In the genomic region with DNA sequence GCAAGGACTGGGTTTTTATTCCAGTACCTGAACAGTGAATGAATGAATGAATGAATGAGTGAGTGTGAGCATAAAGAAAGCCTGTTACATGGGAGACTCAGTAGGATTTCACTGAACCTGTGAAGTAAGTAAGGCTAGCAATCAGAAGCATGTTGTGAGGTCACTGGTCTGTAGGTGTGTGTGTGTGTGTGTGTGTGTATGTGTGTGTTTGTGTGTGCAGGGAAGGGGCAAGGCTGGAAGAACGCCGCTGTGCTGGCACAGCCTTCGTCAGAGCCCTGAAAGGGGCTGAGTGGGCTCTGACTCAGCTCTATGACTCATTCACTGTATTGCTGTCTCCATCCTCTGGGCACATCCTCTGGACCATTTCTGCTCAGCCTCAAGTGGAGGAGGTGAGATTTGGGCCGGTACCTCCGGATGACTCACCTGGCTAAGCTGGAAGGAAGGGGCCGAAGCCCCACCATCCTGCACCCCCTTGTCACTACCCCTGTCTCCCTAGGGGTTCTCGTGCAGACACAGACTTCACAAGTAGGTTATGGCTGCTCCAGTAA, we compare ENCODE assay signal across 9 cellular contexts. TPM values are rescaled to one million over a fixed set of nuclear protein-coding genes. Genes with fewer than 3 reads are reported as not detected.
DNase-seq lines count a peak whose midpoint lies in the region; ATAC-seq and TF ChIP-seq lines count a peak whose summit lies in the region.
"Had no signal": no experiment of that assay in that cellular context is flagged by ENCODE, and none has a peak within 500 bp of the region (broad histone marks: within the 10 kb centered on the region; RNA-seq: fewer than 3 reads in every experiment).

No MANE protein-coding gene starts in this region.

- H3K36me3 Mint-ChIP-seq in activated CD8-positive, alpha-beta memory T cell treated with anti-CD3 and anti-CD28 coated beads, Interleukin-2, amount 10 ng/mL, durations not matched to agents 7 days and 5 days = no peaks in the 10 kb centered on the region
- H3K36me3 Mint-ChIP-seq in endothelial cell (ENCODE audit: low read depth, unreplicated experiment) = no peaks in the 10 kb centered on the region

- CTCF ChIA-PET in activated CD8-positive, alpha-beta memory T cell treated with anti-CD3 and anti-CD28 coated beads, Interleukin-2, amount 10 ng/mL, durations not matched to agents 7 days and 5 days (lab: Charles Lee) = interaction anchor here (0.7 to 1.4 kb wide), 3 partner anchors 9 to 37 kb away, joined by 3 to 4 read pairs (median 4); no protein-coding TSS in a partner anchor

- peaks cover 15% of the 10 kb centered on the region for H3K27me3 Mint-ChIP-seq in activated CD8-positive, alpha-beta memory T cell treated with anti-CD3 and anti-CD28 coated beads, Interleukin-2, amount 10 ng/mL, durations not matched to agents 7 days and 5 days
- H3K27me3 Mint-ChIP-seq in endothelial cell (ENCODE audit: unreplicated experiment) = peaks cover 7% of the 10 kb centered on the region

- ATAC-seq in left cardiac atrium (peak in 1 of 2 donors; percentile 73), Right ventricle myocardium superior (ENCODE audit: poor library complexity) (no peak), HG03457 (IDR thresholded peaks at IDR 0.05; ENCODE audit: unreplicated experiment) (no peak)
- peak; percentile 92 for ATAC-seq in activated CD8-positive, alpha-beta memory T cell treated with anti-CD3 and anti-CD28 coated beads, Interleukin-2, amount 10 ng/mL, durations not matched to agents 7 days and 5 days

- 31 to 34% methylated on average over 7 of the region's 7 CpGs for whole genome bisulfite sequencing in lower leg skin, 2 donors

- TF ChIP-seq POLR2A in lower leg skin (IDR thresholded peaks at IDR 0.05) = no peak

- peak in 1 of 3 donors; percentile 7 for TF ChIP-seq CTCF in lower leg skin (IDR thresholded peaks at IDR 0.05)
- no peak for TF ChIP-seq CTCF in endothelial cell (IDR thresholded peaks at IDR 0.05; ENCODE audit: unreplicated experiment)

- intact Hi-C loops in left cardiac atrium (cut with DNase I) (no loop called here), Right ventricle myocardium superior (cut with DNase I) (no loop called here), lower leg skin (cut with DNase I; ENCODE audit: low total_unique reads) (no loop called here)

- H3K4me3 ChIP-seq in lower leg skin (ENCODE audit: low read depth, poor library complexity, severe bottlenecking) = no peak overlapping the region
- H3K4me3 ChIP-seq: skin epidermis had no signal

- H3K27ac Mint-ChIP-seq in activated CD8-positive, alpha-beta memory T cell treated with anti-CD3 and anti-CD28 coated beads, Interleukin-2, amount 10 ng/mL, durations not matched to agents 7 days and 5 days = no peak overlapping the region
- no peak overlapping the region for H3K27ac Mint-ChIP-seq in endothelial cell (ENCODE audit: unreplicated experiment)

- DNase-seq in left cardiac atrium (peak; percentile 71), Right ventricle myocardium superior (no peak), hepatic stellate cell (ENCODE audit: low spot score) (peak; percentile 93), lower leg skin (ENCODE audit: low spot score in 2 of 2) (no peak), endothelial cell (ENCODE audit: low spot score) (no peak)
- peak; percentile 71 for DNase-seq in activated CD8-positive, alpha-beta memory T cell treated with anti-CD3 and anti-CD28 coated beads, Interleukin-2, amount 10 ng/mL, durations not matched to agents 7 days and 5 days
- peak; percentile 31 to 68 for DNase-seq in stimulated activated CD8-positive, alpha-beta memory T cell treated with anti-CD3 and anti-CD28 coated beads, Interleukin-7, amount 100 ng/mL, for 48 hours (ENCODE audit: extremely low read depth in 1 of 2, low read depth in 1 of 2)

- H3K4me3 Mint-ChIP-seq in activated CD8-positive, alpha-beta memory T cell treated with anti-CD3 and anti-CD28 coated beads, Interleukin-2, amount 10 ng/mL, durations not matched to agents 7 days and 5 days = no peak overlapping the region
- no peak overlapping the region for H3K4me3 Mint-ChIP-seq in endothelial cell (ENCODE audit: unreplicated experiment)

- H3K9me3 Mint-ChIP-seq in activated CD8-positive, alpha-beta memory T cell treated with anti-CD3 and anti-CD28 coated beads, Interleukin-2, amount 10 ng/mL, durations not matched to agents 7 days and 5 days (ENCODE audit: low read depth) = no peaks in the 10 kb centered on the region
- H3K9me3 Mint-ChIP-seq in endothelial cell (ENCODE audit: unreplicated experiment) = no peaks in the 10 kb centered on the region

- peaks cover 38% of the 10 kb centered on the region for H3K4me1 Mint-ChIP-seq in activated CD8-positive, alpha-beta memory T cell treated with anti-CD3 and anti-CD28 coated beads, Interleukin-2, amount 10 ng/mL, durations not matched to agents 7 days and 5 days
- H3K4me1 Mint-ChIP-seq in endothelial cell (ENCODE audit: unreplicated experiment) = peaks cover 16% of the 10 kb centered on the region

RNA-seq across cellular contexts. Expression of gene MRPL33, which starts 51.4 kb away (rescaled TPM):
- 100 to 1,000 TPM; 198 to 226 TPM for total RNA-seq in left cardiac atrium
- total RNA-seq in Right ventricle myocardium superior = 356 TPM
- 10 to 100 TPM; 49.0 to 62.0 TPM for total RNA-seq in activated CD8-positive, alpha-beta memory T cell treated with anti-CD3 and anti-CD28 coated beads, Interleukin-2, amount 10 ng/mL, durations not matched to agents 7 days and 5 days
- total RNA-seq in lower leg skin = 10 to 100 TPM; 43.3 to 64.9 (median 54.5) TPM
- 52.0 TPM for total RNA-seq in endothelial cell (ENCODE audit: unreplicated experiment)

RNA-seq across cellular contexts. Expression of gene SLC4A1AP, which starts 56.4 kb away (rescaled TPM):
- 10 to 100 TPM; 16.5 to 20.7 TPM for total RNA-seq in left cardiac atrium
- total RNA-seq in Right ventricle myocardium superior = 18.5 TPM
- total RNA-seq in activated CD8-positive, alpha-beta memory T cell treated with anti-CD3 and anti-CD28 coated beads, Interleukin-2, amount 10 ng/mL, durations not matched to agents 7 days and 5 days = 10 to 100 TPM; 27.8 to 28.2 TPM
- total RNA-seq in lower leg skin = 10 to 100 TPM; 15.6 to 25.0 (median 22.1) TPM
- total RNA-seq in endothelial cell (ENCODE audit: unreplicated experiment) = 19.8 TPM

RNA-seq across cellular contexts. Expression of gene SUPT7L, which starts 56.7 kb away (rescaled TPM):
- total RNA-seq in left cardiac atrium (10 to 100 TPM; 22.6 to 23.6 TPM), Right ventricle myocardium superior (24.2 TPM), lower leg skin (10 to 100 TPM in 3 of 4 donors, 1 to 10 TPM in 1; 9.7 to 16.9 (median 14.9) TPM), endothelial cell (ENCODE audit: unreplicated experiment) (39.1 TPM)
- total RNA-seq in activated CD8-positive, alpha-beta memory T cell treated with anti-CD3 and anti-CD28 coated beads, Interleukin-2, amount 10 ng/mL, durations not matched to agents 7 days and 5 days = 10 to 100 TPM; 34.8 to 39.7 TPM

Comparison
In these comparisons a context has a peak if more than half of its experiments do, and no peak if none do; other contexts are left out.
1. DNase-seq: peak in left cardiac atrium (single experiment), activated CD8-positive, alpha-beta memory T cell treated with anti-CD3 and anti-CD28 coated beads, Interleukin-2, amount 10 ng/mL, durations not matched to agents 7 days and 5 days (single experiment), hepatic stellate cell (single experiment) and stimulated activated CD8-positive, alpha-beta memory T cell treated with anti-CD3 and anti-CD28 coated beads, Interleukin-7, amount 100 ng/mL, for 48 hours (2 of 2); none in Right ventricle myocardium superior (single experiment), lower leg skin (0 of 2) and endothelial cell (single experiment).